In the genomic region with DNA sequence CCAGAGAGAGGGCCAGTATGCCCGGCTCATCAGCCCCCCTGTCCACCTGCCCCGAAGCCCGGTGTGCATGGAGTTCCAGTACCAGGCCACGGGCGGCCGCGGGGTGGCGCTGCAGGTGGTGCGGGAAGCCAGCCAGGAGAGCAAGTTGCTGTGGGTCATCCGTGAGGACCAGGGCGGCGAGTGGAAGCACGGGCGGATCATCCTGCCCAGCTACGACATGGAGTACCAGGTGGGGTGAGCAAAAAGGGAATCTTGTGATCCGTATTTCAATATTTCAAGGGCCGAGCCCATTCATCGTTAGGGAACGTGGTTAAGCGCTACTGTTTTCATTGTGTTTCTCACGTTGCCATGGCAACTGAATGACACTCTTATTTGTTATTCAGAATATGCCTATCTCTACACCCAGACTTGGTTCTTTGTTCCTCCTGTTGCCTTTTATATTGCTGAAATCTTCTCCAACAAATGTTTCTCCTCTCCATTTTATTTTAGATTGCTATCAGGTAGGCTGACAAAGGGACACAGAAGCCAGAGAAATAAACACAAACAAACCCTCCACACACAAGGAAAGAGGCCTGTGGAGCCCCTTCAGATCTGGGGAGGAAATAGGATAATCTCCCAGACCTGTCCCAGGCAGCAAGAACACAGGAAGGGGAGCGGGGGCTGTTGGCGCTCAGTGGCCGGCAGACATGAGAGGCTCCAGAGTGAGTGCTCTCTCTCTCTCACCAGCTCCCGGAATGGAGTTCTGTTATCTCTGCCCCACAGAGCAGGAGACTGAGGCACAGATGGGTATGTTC, we compare ENCODE assay signal across 9 cellular contexts.
DNase-seq lines count a peak whose midpoint lies in the region; ATAC-seq, FAIRE-seq and TF ChIP-seq lines count a peak whose summit lies in the region.
"Had no signal": no experiment of that assay in that cellular context is flagged by ENCODE, and none has a peak within 500 bp of the region (broad histone marks: within the 10 kb centered on the region; RNA-seq: fewer than 3 reads in every experiment).

No MANE protein-coding gene starts in this region.

- TF ChIP-seq RAD21 in HepG2 (CRISPR knock-in tag; IDR thresholded peaks at IDR 0.05) = 0 out of 2 replicates have a peak, but pooled peaks have one; percentile 17

- TF ChIP-seq CTCF in OCI-LY1 (IDR thresholded peaks at IDR 0.05; ENCODE audit: low read length) (peak; percentile 88), HepG2 (CRISPR knock-in tag; IDR thresholded peaks at IDR 0.05) (0 out of 2 replicates have a peak, but pooled peaks have one; percentile 15), thoracic aorta (IDR thresholded peaks at IDR 0.05) (peak; percentile 48)

- no peak overlapping the region for H3K4me3 ChIP-seq in OCI-LY1 (ENCODE audit: low read depth, low read length, poor library complexity, severe bottlenecking)
- H3K4me3 ChIP-seq in HepG2 (replicated peaks in 1 of 3; ENCODE audit: insufficient read depth in 1 of 3, low read depth in 2 of 3, low read length in 3 of 3) = no peak overlapping the region
- no peak overlapping the region for H3K4me3 ChIP-seq in thoracic aorta

- no TSS peak for BruUV-seq in HepG2 (replicated peaks; lab: Mats Ljungman, UMichigan)

- 72% methylated on average over 25 of the region's 25 CpGs for WGBS in HepG2 (ENCODE audit: low lambda C conversion rate)

- H3K79me2 ChIP-seq in OCI-LY1 (ENCODE audit: insufficient read depth, low read length) = no peaks in the 10 kb centered on the region
- H3K79me2 ChIP-seq in HepG2 (ENCODE audit: insufficient read depth, low read length) = no peaks in the 10 kb centered on the region

- H2AFZ ChIP-seq in OCI-LY1 (ENCODE audit: low read length) (no peak overlapping the region), HepG2 (ENCODE audit: low read length) (no peak overlapping the region)

- POLR2A ChIA-PET in HepG2 (lab: Yijun Ruan, JAX) = no interaction called here

- intact Hi-C loops in HepG2 (cut with micrococcal nuclease; ENCODE audit: unreplicated experiment) = no loop called here

- H3K9me3 ChIP-seq in OCI-LY1 (ENCODE audit: low read length) (no peaks in the 10 kb centered on the region), HepG2 (ENCODE audit: low read length) (no peaks in the 10 kb centered on the region), thoracic aorta (no peaks in the 10 kb centered on the region)

- no peak for TF ChIP-seq POLR2A in HepG2 (IDR thresholded peaks at IDR 0.05; ENCODE audit: insufficient read depth in 1 of 2, low read depth in 2 of 2, low read length in 2 of 2)

- CTCF ChIA-PET in HepG2 (lab: Yijun Ruan, JAX; ENCODE audit: low intra/inter-chr PET ratio, low total read pairs) = no interaction called here

- in situ Hi-C loops in HepG2 (cut with HindIII; ENCODE audit: extremely low pct_ligation_motif_present, low pct_unique_long_range_greater_than_20kb) = no loop called here

- H3K9ac ChIP-seq in OCI-LY1 (ENCODE audit: low read length) (no peak overlapping the region), HepG2 (ENCODE audit: insufficient read depth, low read depth, low read length) (no peak overlapping the region)

- H4K20me1 ChIP-seq in OCI-LY1 (ENCODE audit: insufficient read depth, low read length) (no peaks in the 10 kb centered on the region), HepG2 (ENCODE audit: insufficient read depth, low read length) (no peaks in the 10 kb centered on the region)

- H3K4me1 ChIP-seq in OCI-LY1 (ENCODE audit: insufficient read depth, low read length, severe bottlenecking) = peaks cover 5% of the 10 kb centered on the region
- H3K4me1 ChIP-seq in HepG2 (ENCODE audit: insufficient read depth, low read length) = no peaks in the 10 kb centered on the region
- peaks cover 5 to 37% of the 10 kb centered on the region in 2 donors for H3K4me1 ChIP-seq in thoracic aorta (ENCODE audit: control insufficient read depth in 1 of 2, low read depth in 2 of 2)

- H3K27me3 ChIP-seq in OCI-LY1 (ENCODE audit: insufficient read depth, low read length) = peaks cover 4% of the 10 kb centered on the region; the same call in 1 of the 2 replicates
- H3K27me3 ChIP-seq in HepG2 (ENCODE audit: control insufficient read depth in 1 of 2, insufficient read depth in 2 of 2, low read length in 2 of 2) = no peaks in the 10 kb centered on the region; a peak in 2 of 5 replicates
- no peaks in the 10 kb centered on the region for H3K27me3 ChIP-seq in thoracic aorta (replicated peaks; ENCODE audit: insufficient read depth)

- peak overlapping the region; percentile 4; the same call in 1 of the 2 replicates for H3K4me2 ChIP-seq in OCI-LY1 (ENCODE audit: low read length)
- H3K4me2 ChIP-seq in HepG2 (ENCODE audit: low read depth, low read length) = no peak overlapping the region

- DNase-seq in activated CD4-positive, alpha-beta T cell treated with anti-CD3 and anti-CD28 coated beads for 48 hours = peak; percentile 49
- DNase-seq in activated CD4-positive, alpha-beta T cell treated with anti-CD3 and anti-CD28 coated beads for 1 hour = no peak
- DNase-seq in dermis blood vessel endothelial cell (peak; percentile 88), HepG2 (ENCODE audit: low spot score) (no peak), thoracic aorta (ENCODE audit: low spot score) (no peak), NCI-H2196 (lab: John Stamatoyannopoulos, UW; ENCODE audit: unreplicated experiment) (no peak)

- TF ChIP-seq EP300 in HepG2 (IDR thresholded peaks at IDR 0.05; ENCODE audit: low read depth in 2 of 2, low read length in 2 of 2) = no peak
- no peak for TF ChIP-seq EP300 in HepG2 (CRISPR knock-in tag; IDR thresholded peaks at IDR 0.05; ENCODE audit: borderline replicate concordance)

- H3K36me3 ChIP-seq in OCI-LY1 (ENCODE audit: insufficient read depth, low read length) (no peaks in the 10 kb centered on the region; the same call in 1 of the 2 replicates), HepG2 (replicated peaks in 1 of 2; ENCODE audit: control insufficient read depth in 1 of 2, insufficient read depth in 2 of 2, low read length in 2 of 2) (no peaks in the 10 kb centered on the region), thoracic aorta (no peaks in the 10 kb centered on the region)

- no peak for FAIRE-seq in HepG2 (lab: Jason Lieb, UNC)

- H3K27ac ChIP-seq in OCI-LY1 (ENCODE audit: low read depth, low read length, poor library complexity, severe bottlenecking) (no peak overlapping the region), HepG2 (ENCODE audit: extremely low read length, insufficient read depth, low read length) (no peak overlapping the region), thoracic aorta (no peak overlapping the region)

- H3K9me2 ChIP-seq in OCI-LY1 (ENCODE audit: low read depth, low read length) = no peaks in the 10 kb centered on the region

- ATAC-seq in HepG2 = peak; percentile 36
- no peak for ATAC-seq in thoracic aorta (ENCODE audit: insufficient number of reproducible peaks, low FRiP score, low read depth)
- no peak for ATAC-seq in GM18519 (IDR thresholded peaks at IDR 0.05; ENCODE audit: low FRiP score, unreplicated experiment)
- ATAC-seq: stimulated activated naive CD8-positive, alpha-beta T cell treated with anti-CD3 and anti-CD28 coated beads, Interleukin-15, amount 100 ng/mL, for 72 hours had no signal

- H3F3A ChIP-seq in OCI-LY1 (ENCODE audit: insufficient read depth, low read length) = no peaks in the 10 kb centered on the region

TF ChIP-seq in HepG2, 621 proteins besides CTCF, POLR2A, EP300 and RAD21:
- no peak for TF ChIP-seq MATR3 (CRISPR knock-in tag; IDR thresholded peaks at IDR 0.05)
- peak; percentile 14; the same call in 1 of the 2 replicates for TF ChIP-seq ZNF768 (CRISPR knock-in tag; IDR thresholded peaks at IDR 0.05)
- TF ChIP-seq RFX1 (IDR thresholded peaks at IDR 0.05) = peak; percentile 71
- TF ChIP-seq ZNF205 (CRISPR knock-in tag; IDR thresholded peaks at IDR 0.05) = no peak
- TF ChIP-seq, protein P1, sequence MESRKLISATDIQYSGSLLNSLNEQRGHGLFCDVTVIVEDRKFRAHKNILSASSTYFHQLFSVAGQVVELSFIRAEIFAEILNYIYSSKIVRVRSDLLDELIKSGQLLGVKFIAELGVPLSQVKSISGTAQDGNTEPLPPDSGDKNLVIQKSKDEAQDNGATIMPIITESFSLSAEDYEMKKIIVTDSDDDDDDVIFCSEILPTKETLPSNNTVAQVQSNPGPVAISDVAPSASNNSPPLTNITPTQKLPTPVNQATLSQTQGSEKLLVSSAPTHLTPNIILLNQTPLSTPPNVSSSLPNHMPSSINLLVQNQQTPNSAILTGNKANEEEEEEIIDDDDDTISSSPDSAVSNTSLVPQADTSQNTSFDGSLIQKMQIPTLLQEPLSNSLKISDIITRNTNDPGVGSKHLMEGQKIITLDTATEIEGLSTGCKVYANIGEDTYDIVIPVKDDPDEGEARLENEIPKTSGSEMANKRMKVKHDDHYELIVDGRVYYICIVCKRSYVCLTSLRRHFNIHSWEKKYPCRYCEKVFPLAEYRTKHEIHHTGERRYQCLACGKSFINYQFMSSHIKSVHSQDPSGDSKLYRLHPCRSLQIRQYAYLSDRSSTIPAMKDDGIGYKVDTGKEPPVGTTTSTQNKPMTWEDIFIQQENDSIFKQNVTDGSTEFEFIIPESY (CRISPR knock-in tag; IDR thresholded peaks at IDR 0.05) = 0 out of 2 replicates have a peak, but pooled peaks have one; percentile 14

Comparison
In these comparisons a context has a peak if more than half of its experiments do, and no peak if none do; other contexts are left out.
1. DNase-seq: peak in activated CD4-positive, alpha-beta T cell treated with anti-CD3 and anti-CD28 coated beads for 48 hours (single experiment) and dermis blood vessel endothelial cell (single experiment); none in activated CD4-positive, alpha-beta T cell treated with anti-CD3 and anti-CD28 coated beads for 1 hour (single experiment), HepG2 (single experiment), thoracic aorta (single experiment) and NCI-H2196 (single experiment).
2. CTCF ChIP-seq: peak in every context shown above with its lines; median percentile 88 in OCI-LY1; 48 in thoracic aorta; 15 in HepG2.